ENCODE assay signal across 9 cellular contexts in the genomic region with DNA sequence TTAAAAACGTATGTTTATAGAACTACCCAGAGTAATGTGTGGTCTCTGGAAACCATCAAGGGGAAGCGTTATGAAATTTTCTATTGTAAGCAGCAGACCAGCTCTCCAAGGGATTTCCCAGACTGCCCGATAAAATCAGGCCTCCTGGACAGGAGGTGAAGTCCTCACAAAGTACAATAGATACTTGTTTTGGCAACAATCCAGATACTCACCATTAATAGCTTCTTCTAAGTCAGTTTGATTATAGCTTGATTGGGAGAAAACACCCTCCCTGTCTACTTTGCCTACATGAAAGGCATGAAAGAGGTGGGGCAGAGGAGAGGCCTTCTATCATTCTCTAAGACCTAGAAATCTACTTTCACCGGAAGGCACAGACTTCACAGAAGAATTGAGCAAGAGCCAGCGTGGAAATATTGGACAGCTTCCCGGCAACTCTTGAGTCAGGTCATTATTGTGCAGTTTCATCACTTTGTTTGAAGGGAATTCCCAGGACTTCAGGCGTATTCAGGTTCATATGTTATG.
DNase-seq lines count a peak whose midpoint lies in the region; ATAC-seq, FAIRE-seq and TF ChIP-seq lines count a peak whose summit lies in the region.
"Had no signal": no experiment of that assay in that cellular context is flagged by ENCODE, and none has a peak within 500 bp of the region (broad histone marks: within the 10 kb centered on the region; RNA-seq: fewer than 3 reads in every experiment).

No MANE protein-coding gene starts in this region.

- H3K27ac ChIP-seq in A549 (peak overlapping the region; percentile 25 to 76; a peak in 3 of 6 replicates), mammary epithelial cell (ENCODE audit: insufficient read depth, low read depth, low read length) (peak overlapping the region; percentile 65)

- in situ Hi-C loops in mammary epithelial cell (cut with MboI; ENCODE audit: low sequenced_read_pairs in 2 of 2) = no loop called here

- H3K79me2 ChIP-seq in mammary epithelial cell (ENCODE audit: insufficient read depth, low read length) = no peaks in the 10 kb centered on the region

- no peak for TF ChIP-seq POLR2A in A549 (IDR thresholded peaks at IDR 0.05; ENCODE audit: low read length)

- 0 out of 5 replicates have a peak, but pooled peaks of 1 of the 2 experiments have one; percentile 17 for TF ChIP-seq RAD21 in A549 (conservative IDR thresholded peaks at IDR 0.05 in 1 of 2, IDR thresholded peaks at IDR 0.05 in 1 of 2)

- BruUV-seq in mammary epithelial cell (replicated peaks; lab: Mats Ljungman, UMichigan) = TSS peak; percentile 68

- H3K27me3 ChIP-seq in mammary epithelial cell (ENCODE audit: insufficient read depth, low read length) = no peaks in the 10 kb centered on the region

- TF ChIP-seq CTCF in A549 (IDR thresholded peaks at IDR 0.05) (no peak), mammary epithelial cell (conservative IDR thresholded peaks at IDR 0.05 in 1 of 2, IDR thresholded peaks at IDR 0.05 in 1 of 2; ENCODE audit: extremely low read depth in 1 of 2, insufficient read depth in 1 of 2, low read depth in 1 of 2, low read length in 2 of 2) (no peak)

- FAIRE-seq in A549 (lab: Jason Lieb, UNC) = no peak
- FAIRE-seq: colon had no signal

- H3K4me2 ChIP-seq in A549 = peak overlapping the region; percentile 68
- H3K4me2 ChIP-seq in mammary epithelial cell (ENCODE audit: insufficient read depth, low read depth, low read length) = peak overlapping the region; percentile 5

- H3K4me3 ChIP-seq in A549 (no peak overlapping the region), mammary epithelial cell (replicated peaks in 1 of 3; ENCODE audit: insufficient read depth in 1 of 3, low read depth in 2 of 3, low read length in 3 of 3) (no peak overlapping the region)

- no peaks in the 10 kb centered on the region for H4K20me1 ChIP-seq in mammary epithelial cell (ENCODE audit: insufficient read depth, low read length)

- intact Hi-C loops in mammary epithelial cell (cut with micrococcal nuclease) = loop anchor here (5.0 kb wide), 2 partner anchors 50 to 100 kb away; no protein-coding TSS in a partner anchor

- DNase-seq in A549 (ENCODE audit: low read depth in 1 of 2, low spot score in 1 of 2) = peak in 1 of 2 experiments; percentile 83
- DNase-seq in LoVo (ENCODE audit: low spot score) = peak; percentile 76
- DNase-seq in mammary epithelial cell = peak; percentile 98
- DNase-seq in lung microvascular endothelial cell (ENCODE audit: low read depth in 2 of 2) = peak; percentile 87 to 97
- DNase-seq in NCI-H2107 treated with DMSO at 0.1 percent for 48 hours (lab: John Stamatoyannopoulos, UW; ENCODE audit: unreplicated experiment) = no peak

- H3K9me3 ChIP-seq in A549 (no peaks in the 10 kb centered on the region), mammary epithelial cell (replicated peaks; ENCODE audit: insufficient read depth, low read length) (no peaks in the 10 kb centered on the region)

- CTCF ChIA-PET in A549 (lab: Yijun Ruan, JAX) = interaction anchor here (0.8 to 1.6 kb wide), 7 partner anchors 13 to 140 kb away, joined by 3 to 5 read pairs (median 3); no protein-coding TSS in a partner anchor
- CTCF ChIA-PET in mammary epithelial cell (lab: Charles Lee; ENCODE audit: low non-redundant PET) = no interaction called here

- H2AFZ ChIP-seq in mammary epithelial cell (ENCODE audit: low read depth, low read length) = peak overlapping the region; percentile 15

- no peaks in the 10 kb centered on the region for H3K36me3 ChIP-seq in mammary epithelial cell (ENCODE audit: insufficient read depth, low read length)

- no peak overlapping the region for H3K9ac ChIP-seq in mammary epithelial cell (ENCODE audit: insufficient read depth, low read length)

- TF ChIP-seq EP300 in A549 (IDR thresholded peaks at IDR 0.05) = peak in 1 of 2 experiments; percentile 64; a peak in 2 of 5 replicates

- dilution Hi-C loops in mammary epithelial cell (cut with HindIII; ENCODE audit: low sequenced_read_pairs) = no loop called here

- POLR2A ChIA-PET in A549 (lab: Yijun Ruan, JAX) = interaction anchor here (1.1 kb wide), 1 partner anchor 20 kb away, joined by 3 read pairs; no protein-coding TSS in a partner anchor

- WGBS in A549 (ENCODE audit: missing lambda C conversion rate) = 3% methylated on average over 7 of the region's 7 CpGs
- WGBS in mammary epithelial cell (ENCODE audit: low coverage, missing lambda C conversion rate) = 0% methylated on average over 7 of the region's 7 CpGs

- ATAC-seq in A549 = peak; percentile 79 to 86
- ATAC-seq in HG03571 (IDR thresholded peaks at IDR 0.05; ENCODE audit: unreplicated experiment) = no peak
- no peak for ATAC-seq in HG02623 (IDR thresholded peaks at IDR 0.05; ENCODE audit: unreplicated experiment)
- ATAC-seq in GM21576 (IDR thresholded peaks at IDR 0.05; ENCODE audit: unreplicated experiment) = no peak

- H3K4me1 ChIP-seq in A549 = peaks cover 37% of the 10 kb centered on the region
- peaks cover 34% of the 10 kb centered on the region for H3K4me1 ChIP-seq in mammary epithelial cell (ENCODE audit: insufficient read depth, low read length)

TF ChIP-seq in A549, 52 proteins besides CTCF, POLR2A, EP300 and RAD21 (continues in another document):
- no peak for TF ChIP-seq EHMT2 (IDR thresholded peaks at IDR 0.05; ENCODE audit: low read depth)
- no peak for TF ChIP-seq TP53 (CRISPR knock-in tag; IDR thresholded peaks at IDR 0.05)
- TF ChIP-seq HDAC2 (IDR thresholded peaks at IDR 0.05) = no peak
- peak; percentile 76 for TF ChIP-seq GATA3 (IDR thresholded peaks at IDR 0.05; ENCODE audit: borderline replicate concordance)
- TF ChIP-seq ZC3H11A (IDR thresholded peaks at IDR 0.05) = no peak
- TF ChIP-seq, protein P1, sequence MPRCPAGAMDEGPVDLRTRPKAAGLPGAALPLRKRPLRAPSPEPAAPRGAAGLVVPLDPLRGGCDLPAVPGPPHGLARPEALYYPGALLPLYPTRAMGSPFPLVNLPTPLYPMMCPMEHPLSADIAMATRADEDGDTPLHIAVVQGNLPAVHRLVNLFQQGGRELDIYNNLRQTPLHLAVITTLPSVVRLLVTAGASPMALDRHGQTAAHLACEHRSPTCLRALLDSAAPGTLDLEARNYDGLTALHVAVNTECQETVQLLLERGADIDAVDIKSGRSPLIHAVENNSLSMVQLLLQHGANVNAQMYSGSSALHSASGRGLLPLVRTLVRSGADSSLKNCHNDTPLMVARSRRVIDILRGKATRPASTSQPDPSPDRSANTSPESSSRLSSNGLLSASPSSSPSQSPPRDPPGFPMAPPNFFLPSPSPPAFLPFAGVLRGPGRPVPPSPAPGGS (IDR thresholded peaks at IDR 0.05) = no peak; the same call in 2 of the 3 replicates
- no peak for TF ChIP-seq RFX5 (IDR thresholded peaks at IDR 0.05)
- no peak for TF ChIP-seq TFCP2L1 (CRISPR knock-in tag; IDR thresholded peaks at IDR 0.05)
- no peak for TF ChIP-seq ESRRA (IDR thresholded peaks at IDR 0.05; ENCODE audit: borderline replicate concordance, low read length)
- TF ChIP-seq HEYL (CRISPR knock-in tag; IDR thresholded peaks at IDR 0.05) = no peak
- no peak for TF ChIP-seq FOSB (CRISPR knock-in tag; IDR thresholded peaks at IDR 0.05)
- TF ChIP-seq JUNB (IDR thresholded peaks at IDR 0.05) = peak; percentile 66
- TF ChIP-seq, protein P2, sequence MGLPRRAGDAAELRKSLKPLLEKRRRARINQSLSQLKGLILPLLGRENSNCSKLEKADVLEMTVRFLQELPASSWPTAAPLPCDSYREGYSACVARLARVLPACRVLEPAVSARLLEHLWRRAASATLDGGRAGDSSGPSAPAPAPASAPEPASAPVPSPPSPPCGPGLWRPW (IDR thresholded peaks at IDR 0.05) = peak; percentile 65; the same call in 1 of the 2 replicates
- TF ChIP-seq FOXS1 (CRISPR knock-in tag; IDR thresholded peaks at IDR 0.05) = no peak
- no peak for TF ChIP-seq FOSL2 (IDR thresholded peaks at IDR 0.05)
- TF ChIP-seq FOSL2 (CRISPR knock-in tag; IDR thresholded peaks at IDR 0.05) = no peak
- peak; percentile 65 to 78; a peak in 2 of 5 replicates for TF ChIP-seq JUN (IDR thresholded peaks at IDR 0.05)
- TF ChIP-seq BHLHE40 (IDR thresholded peaks at IDR 0.05; ENCODE audit: low read depth, low read length) = no peak
- TF ChIP-seq NR3C1 (IDR thresholded peaks at IDR 0.05) = no peak
- TF ChIP-seq MAFK (IDR thresholded peaks at IDR 0.05; ENCODE audit: partially characterized antibody) = peak; percentile 60
- TF ChIP-seq HOXA7 (CRISPR knock-in tag; IDR thresholded peaks at IDR 0.05) = no peak
- TF ChIP-seq SMC3 (IDR thresholded peaks at IDR 0.05) = peak; percentile 23; the same call in 2 of the 3 replicates
- TF ChIP-seq MYC (IDR thresholded peaks at IDR 0.05; ENCODE audit: borderline replicate concordance, low read length) = no peak
- TF ChIP-seq RARB (CRISPR knock-in tag; IDR thresholded peaks at IDR 0.05) = no peak
- no peak for TF ChIP-seq HOXB5 (CRISPR knock-in tag; IDR thresholded peaks at IDR 0.05)
- no peak for TF ChIP-seq ZNF302 (CRISPR knock-in tag; IDR thresholded peaks at IDR 0.05)
- TF ChIP-seq HOXB13 (CRISPR knock-in tag; IDR thresholded peaks at IDR 0.05; ENCODE audit: low read depth) = no peak
- TF ChIP-seq, protein P3, sequence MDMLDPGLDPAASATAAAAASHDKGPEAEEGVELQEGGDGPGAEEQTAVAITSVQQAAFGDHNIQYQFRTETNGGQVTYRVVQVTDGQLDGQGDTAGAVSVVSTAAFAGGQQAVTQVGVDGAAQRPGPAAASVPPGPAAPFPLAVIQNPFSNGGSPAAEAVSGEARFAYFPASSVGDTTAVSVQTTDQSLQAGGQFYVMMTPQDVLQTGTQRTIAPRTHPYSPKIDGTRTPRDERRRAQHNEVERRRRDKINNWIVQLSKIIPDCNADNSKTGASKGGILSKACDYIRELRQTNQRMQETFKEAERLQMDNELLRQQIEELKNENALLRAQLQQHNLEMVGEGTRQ (IDR thresholded peaks at IDR 0.05) = no peak
- TF ChIP-seq MAZ (IDR thresholded peaks at IDR 0.05; ENCODE audit: borderline replicate concordance, low read depth, low read length) = no peak
- peak; percentile 94 to 95 for TF ChIP-seq CEBPB (IDR thresholded peaks at IDR 0.05)
- no peak for TF ChIP-seq PHF8 (IDR thresholded peaks at IDR 0.05; ENCODE audit: borderline replicate concordance, low read depth)
- TF ChIP-seq, protein P4, sequence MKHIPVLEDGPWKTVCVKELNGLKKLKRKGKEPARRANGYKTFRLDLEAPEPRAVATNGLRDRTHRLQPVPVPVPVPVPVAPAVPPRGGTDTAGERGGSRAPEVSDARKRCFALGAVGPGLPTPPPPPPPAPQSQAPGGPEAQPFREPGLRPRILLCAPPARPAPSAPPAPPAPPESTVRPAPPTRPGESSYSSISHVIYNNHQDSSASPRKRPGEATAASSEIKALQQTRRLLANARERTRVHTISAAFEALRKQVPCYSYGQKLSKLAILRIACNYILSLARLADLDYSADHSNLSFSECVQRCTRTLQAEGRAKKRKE (CRISPR knock-in tag; IDR thresholded peaks at IDR 0.05; ENCODE audit: low read depth) = no peak
- no peak for TF ChIP-seq CBX2 (IDR thresholded peaks at IDR 0.05; ENCODE audit: borderline replicate concordance, low read depth)

Comparison
In these comparisons a context has a peak if more than half of its experiments do, and no peak if none do; other contexts are left out.
1. ATAC-seq: peak in A549 (2 of 2); none in HG03571 (single experiment), HG02623 (single experiment) and GM21576 (single experiment).